In the genomic region with DNA sequence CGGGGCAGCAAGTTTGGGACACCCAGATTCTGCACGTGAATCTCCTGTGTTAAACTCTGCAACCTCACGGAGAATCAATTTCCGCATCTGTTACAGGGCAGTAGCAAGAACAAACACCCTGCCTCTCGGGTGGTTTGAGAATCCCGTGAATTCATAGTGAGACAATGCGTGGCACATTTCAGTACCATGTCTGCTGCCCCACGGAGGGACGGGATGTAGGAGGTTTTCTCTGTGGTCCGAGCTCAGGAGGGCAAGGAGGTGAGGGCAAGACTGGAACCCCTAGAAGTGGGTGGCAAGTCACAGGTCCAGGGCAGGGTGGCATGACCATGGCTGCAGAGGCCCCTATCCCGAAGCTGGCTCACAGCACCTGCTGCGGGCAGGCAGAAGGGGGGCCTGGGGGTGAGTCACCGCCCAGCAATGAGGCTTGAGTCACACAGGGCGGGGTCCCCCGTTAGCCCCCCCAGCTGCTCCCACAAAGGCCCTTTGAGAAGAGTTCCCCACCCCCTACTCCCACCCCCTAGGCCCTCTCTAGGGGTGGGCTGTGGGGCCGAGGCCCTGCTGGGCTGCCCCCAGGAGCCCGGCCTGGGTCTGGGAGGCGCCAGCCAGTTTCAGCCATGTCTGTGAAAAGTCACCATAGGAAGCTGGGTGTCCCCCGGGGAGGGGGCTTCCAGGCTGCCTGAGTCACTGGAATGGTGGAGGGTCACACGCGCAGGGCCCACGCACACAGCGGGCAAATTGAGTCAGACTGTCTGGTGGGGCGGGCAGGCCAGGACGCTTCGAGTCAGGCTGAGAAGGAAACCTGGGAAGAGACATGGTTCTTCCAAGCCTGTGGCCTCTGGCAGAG, we compare ENCODE assay signal across 1 cellular context.
TF ChIP-seq lines count a peak whose summit lies in the region.

No MANE protein-coding gene starts in this region.

TF ChIP-seq in GM12878, 131 proteins besides CTCF, POLR2A, EP300 and RAD21:
- no peak for TF ChIP-seq ZNF207 (IDR thresholded peaks at IDR 0.05; ENCODE audit: borderline replicate concordance)
- no peak for TF ChIP-seq TAF1 (IDR thresholded peaks at IDR 0.05; ENCODE audit: borderline replicate concordance, low read depth, low read length)
